ENCODE assay signal across 11 cellular contexts in the genomic region with DNA sequence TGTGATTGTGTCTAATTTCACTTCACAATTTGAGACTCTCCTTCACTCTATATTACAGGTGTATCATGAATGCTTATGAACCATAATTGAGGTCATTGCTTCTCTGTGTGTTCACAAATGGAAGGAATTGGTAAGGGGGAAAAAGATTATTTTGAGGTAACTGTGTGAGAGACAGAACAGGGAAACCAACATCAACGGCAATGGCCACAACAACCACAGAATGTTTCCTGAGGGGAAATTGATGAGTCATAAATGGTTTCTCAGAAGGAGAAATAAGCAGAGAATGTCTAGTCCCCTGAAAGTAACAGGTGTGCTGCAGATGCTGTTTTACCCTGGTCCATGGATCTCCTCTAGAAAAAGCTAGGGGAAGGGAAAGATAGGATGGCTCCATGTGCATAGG.
DNase-seq lines count a peak whose midpoint lies in the region; ATAC-seq and TF ChIP-seq lines count a peak whose summit lies in the region.
"Had no signal": no experiment of that assay in that cellular context is flagged by ENCODE, and none has a peak within 500 bp of the region (broad histone marks: within the 10 kb centered on the region; RNA-seq: fewer than 3 reads in every experiment).

No MANE protein-coding gene starts in this region.

- H3K4me3 ChIP-seq in GM12865 (ENCODE audit: low read depth, low read length) (no peak overlapping the region), colonic mucosa (no peak overlapping the region), HAP-1 (no peak overlapping the region)
- H3K4me3 ChIP-seq: transverse colon had no signal

- in situ Hi-C loops in HAP-1 (cut with MboI; ENCODE audit: low sequenced_read_pairs) = loop anchor here (25.0 kb wide), 5 partner anchors 291 to 1509 kb away; a partner anchor contains a TSS

- H3K27me3 ChIP-seq in colonic mucosa (no peaks in the 10 kb centered on the region), HAP-1 (ENCODE audit: low read depth) (no peaks in the 10 kb centered on the region)
- H3K27me3 ChIP-seq: transverse colon had no signal

- intact Hi-C loops in colonic mucosa (cut with DNase I) = loop anchor here (5.0 to 10.0 kb wide), 2 partner anchors 296 to 311 kb away; no protein-coding TSS in a partner anchor

- no peaks in the 10 kb centered on the region for H3K9me3 ChIP-seq in colonic mucosa
- H3K9me3 ChIP-seq in HAP-1 = no peaks in the 10 kb centered on the region
- H3K9me3 ChIP-seq: transverse colon had no signal

- peaks cover 4% of the 10 kb centered on the region for H3K9me3 Mint-ChIP-seq in activated T-helper 17 cell treated with anti-CD3 and anti-CD28 coated beads, Interleukin-2, amount 50 U/mL, for 72 hours

- H3K27ac ChIP-seq in colonic mucosa = no peak overlapping the region
- H3K27ac ChIP-seq: transverse colon had no signal

- DNase-seq in GM12865 (ENCODE audit: low read depth) (peak; percentile 78), colonic mucosa (no peak), GF-D8 (lab: John Stamatoyannopoulos, UW) (no peak), HAP-1 (ENCODE audit: low spot score in 2 of 2) (no peak)
- DNase-seq in activated effector memory CD4-positive, alpha-beta T cell treated with anti-CD3 and anti-CD28 coated beads, Interleukin-2, amount 50 U/mL, for 16 hours = no peak
- DNase-seq: effector CD4-positive, alpha-beta T cell; transverse colon had no signal

- peak overlapping the region; percentile 10 for H3K4me3 Mint-ChIP-seq in activated T-helper 17 cell treated with anti-CD3 and anti-CD28 coated beads, Interleukin-2, amount 50 U/mL, for 72 hours
- H3K4me3 Mint-ChIP-seq: neural crest cell had no signal

- ATAC-seq in GM19468 (IDR thresholded peaks at IDR 0.05; ENCODE audit: extremely low read depth, unreplicated experiment) = peak; percentile 91
- ATAC-seq in HG03159 (IDR thresholded peaks at IDR 0.05; ENCODE audit: unreplicated experiment) = peak; percentile 95
- peak; percentile 69 for ATAC-seq in activated T-helper 17 cell treated with anti-CD3 and anti-CD28 coated beads, Interleukin-2, amount 50 U/mL, for 72 hours (replicated peaks)

- TF ChIP-seq CTCF in GM12865 (IDR thresholded peaks at IDR 0.05; ENCODE audit: insufficient read depth, low read depth, low read length, missing control alignments) = no peak
- TF ChIP-seq CTCF in colonic mucosa (IDR thresholded peaks at IDR 0.05) = no peak

- H3K4me1 ChIP-seq in colonic mucosa (no peaks in the 10 kb centered on the region), HAP-1 (peaks cover 21% of the 10 kb centered on the region)

- H3K4me1 Mint-ChIP-seq in activated T-helper 17 cell treated with anti-CD3 and anti-CD28 coated beads, Interleukin-2, amount 50 U/mL, for 72 hours = peaks cover 15% of the 10 kb centered on the region

- H3K36me3 Mint-ChIP-seq in activated T-helper 17 cell treated with anti-CD3 and anti-CD28 coated beads, Interleukin-2, amount 50 U/mL, for 72 hours (ENCODE audit: low read depth) = no peaks in the 10 kb centered on the region

- H3K27ac Mint-ChIP-seq in activated T-helper 17 cell treated with anti-CD3 and anti-CD28 coated beads, Interleukin-2, amount 50 U/mL, for 72 hours = no peak overlapping the region

- peaks cover 38% of the 10 kb centered on the region for H3K27me3 Mint-ChIP-seq in activated T-helper 17 cell treated with anti-CD3 and anti-CD28 coated beads, Interleukin-2, amount 50 U/mL, for 72 hours

- H3K36me3 ChIP-seq in colonic mucosa = no peaks in the 10 kb centered on the region
- H3K36me3 ChIP-seq in HAP-1 (replicated peaks) = no peaks in the 10 kb centered on the region
- H3K36me3 ChIP-seq: transverse colon had no signal

- no peak overlapping the region for H3K9ac ChIP-seq in colonic mucosa (ENCODE audit: low read depth in 2 of 2, low read length in 2 of 2)
